In genomic region chr2:64960819-64961218, GRCh38 we compare ENCODE assay signal across 30 cellular contexts.
"Had no signal": no experiment of that assay in that cellular context is flagged by ENCODE, and none has a peak within 500 bp of the region (broad histone marks: within the 10 kb centered on the region; RNA-seq: fewer than 3 reads in every experiment).

No MANE protein-coding gene starts in this region.

- DNase-seq: activated B cell treated with CpG ODN at 0.5 μM for 24 hours; activated CD4-positive, alpha-beta memory T cell treated with anti-CD3 and anti-CD28 coated beads, Interleukin-2, amount 10 ng/mL, durations not matched to agents 7 days and 5 days; activated CD4-positive, alpha-beta T cell treated with anti-CD3 and anti-CD28 coated beads for 1 hour; activated CD4-positive, alpha-beta T cell treated with anti-CD3 and anti-CD28 coated beads for 36 hours; activated CD4-positive, alpha-beta T cell treated with anti-CD3 and anti-CD28 coated beads for 48 hours; activated CD4-positive, alpha-beta T cell treated with anti-CD3 and anti-CD28 coated beads, Interleukin-2, amount 10 ng/mL, durations not matched to agents 7 days and 5 days; activated CD4-positive, alpha-beta T cell treated with anti-CD3 and anti-CD28 coated beads, Interleukin-2, amount 50 U/mL, for 48 hours; activated CD8-positive, alpha-beta memory T cell treated with anti-CD3 and anti-CD28 coated beads for 24 hours; activated CD8-positive, alpha-beta memory T cell treated with anti-CD3 and anti-CD28 coated beads, Interleukin-2, amount 10 ng/mL, durations not matched to agents 7 days and 5 days; activated CD8-positive, alpha-beta memory T cell treated with anti-CD3 and anti-CD28 coated beads, Interleukin-2, amount 50 U/mL, for 48 hours; activated CD8-positive, alpha-beta T cell treated with anti-CD3 and anti-CD28 coated beads, Interleukin-2, amount 10 ng/mL, durations not matched to agents 7 days and 5 days; activated effector memory CD4-positive, alpha-beta T cell treated with Interleukin-2 at 50 U/mL for 16 hours; activated gamma-delta T cell; activated naive CD4-positive, alpha-beta T cell; activated naive CD4-positive, alpha-beta T cell treated with anti-CD3 and anti-CD28 coated beads for 36 hours; activated naive CD4-positive, alpha-beta T cell treated with anti-CD3 and anti-CD28 coated beads, Interleukin-2, amount 50 U/mL, for 16 hours; activated naive CD8-positive, alpha-beta T cell treated with anti-CD3 and anti-CD28 coated beads for 36 hours; activated T-cell treated with anti-CD3 and anti-CD28 coated beads, Interleukin-2, amount 50 U/mL, for 24 hours; activated T-cell treated with anti-CD3 and anti-CD28 coated beads, Interleukin-2, amount 50 U/mL, for 48 hours; adrenal gland; amniotic stem cell; aorta; body of pancreas; brain microvascular endothelial cell; central memory CD4-positive, alpha-beta T cell; T-helper 1 cell; T-helper 2 cell; T-helper 9 cell had no signal

- H3K4me1 ChIP-seq: body of pancreas, breast epithelium had no signal

- H3K9me3 ChIP-seq: adrenal gland, body of pancreas, breast epithelium had no signal

- H3K4me3 ChIP-seq: adrenal gland, body of pancreas, breast epithelium had no signal

- H3K27ac ChIP-seq: body of pancreas, brain microvascular endothelial cell, breast epithelium, VCaP had no signal

- H3K36me3 ChIP-seq: adrenal gland, brain microvascular endothelial cell, breast epithelium had no signal

- H3K27me3 ChIP-seq: adrenal gland, body of pancreas, brain microvascular endothelial cell, breast epithelium had no signal
